Comparison of ENCODE assay signal across 1 cellular context in genomic region chr2:27050281-27050995, GRCh38.
TF ChIP-seq lines count a peak whose summit lies in the region.

No MANE protein-coding gene starts in this region.

TF ChIP-seq in K562, 482 proteins besides CTCF, POLR2A, EP300 and RAD21 (continued from another document and continues in another):
- TF ChIP-seq HMBOX1 (IDR thresholded peaks at IDR 0.05), result no peak
- peak; percentile 4 to 71; a peak in 1 of 4 replicates for TF ChIP-seq RCOR1 (IDR thresholded peaks at IDR 0.05; ENCODE audit: borderline replicate concordance in 1 of 2, low read depth in 2 of 2, low read length in 2 of 2)
- no peak for TF ChIP-seq TGIF2 (CRISPR knock-in tag; IDR thresholded peaks at IDR 0.05)
- TF ChIP-seq SRSF7 (optimal IDR thresholded peaks at IDR 0.05; ENCODE audit: low read depth, low read length), result no peak
- peak; percentile 37; the same call in 1 of the 2 replicates for TF ChIP-seq THRB (CRISPR knock-in tag; conservative IDR thresholded peaks at IDR 0.05)
- TF ChIP-seq SOX6 (IDR thresholded peaks at IDR 0.05), result peak; percentile 40; the same call in 1 of the 2 replicates
- 0 out of 4 replicates have a peak, but pooled peaks of 1 of the 2 experiments have one; percentile 34 for TF ChIP-seq SRF (CRISPR knock-in tag; IDR thresholded peaks at IDR 0.05)
- peak; percentile 87 for TF ChIP-seq HEY1 (CRISPR knock-in tag; IDR thresholded peaks at IDR 0.05; ENCODE audit: borderline replicate concordance)
- peak; percentile 40 to 95; a peak in 3 of 4 replicates for TF ChIP-seq TBL1XR1 (IDR thresholded peaks at IDR 0.05; ENCODE audit: low read length in 2 of 2)
- TF ChIP-seq ZNF384 (IDR thresholded peaks at IDR 0.05; ENCODE audit: low read depth, low read length), result no peak
- TF ChIP-seq, protein P1, sequence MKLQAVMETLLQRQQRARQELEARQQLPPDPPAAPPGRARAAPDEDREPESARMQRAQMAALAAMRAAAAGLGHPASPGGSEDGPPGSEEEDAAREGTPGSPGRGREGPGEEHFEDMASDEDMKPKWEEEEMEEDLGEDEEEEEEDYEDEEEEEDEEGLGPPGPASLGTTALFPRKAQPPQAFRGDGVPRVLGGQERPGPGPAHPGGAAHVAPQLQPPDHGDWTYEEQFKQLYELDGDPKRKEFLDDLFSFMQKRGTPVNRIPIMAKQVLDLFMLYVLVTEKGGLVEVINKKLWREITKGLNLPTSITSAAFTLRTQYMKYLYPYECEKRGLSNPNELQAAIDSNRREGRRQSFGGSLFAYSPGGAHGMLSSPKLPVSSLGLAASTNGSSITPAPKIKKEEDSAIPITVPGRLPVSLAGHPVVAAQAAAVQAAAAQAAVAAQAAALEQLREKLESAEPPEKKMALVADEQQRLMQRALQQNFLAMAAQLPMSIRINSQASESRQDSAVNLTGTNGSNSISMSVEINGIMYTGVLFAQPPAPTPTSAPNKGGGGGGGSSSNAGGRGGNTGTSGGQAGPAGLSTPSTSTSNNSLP (IDR thresholded peaks at IDR 0.05; ENCODE audit: borderline replicate concordance, low read depth, low read length), result peak; percentile 77
- no peak for TF ChIP-seq ZNF584 (CRISPR knock-in tag; IDR thresholded peaks at IDR 0.05; ENCODE audit: low read depth)
- TF ChIP-seq HIVEP1 (CRISPR knock-in tag; IDR thresholded peaks at IDR 0.05), result no peak
- TF ChIP-seq PHB (CRISPR knock-in tag; IDR thresholded peaks at IDR 0.05), result 0 out of 2 replicates have a peak, but pooled peaks have one; percentile 14
- TF ChIP-seq, protein P2, sequence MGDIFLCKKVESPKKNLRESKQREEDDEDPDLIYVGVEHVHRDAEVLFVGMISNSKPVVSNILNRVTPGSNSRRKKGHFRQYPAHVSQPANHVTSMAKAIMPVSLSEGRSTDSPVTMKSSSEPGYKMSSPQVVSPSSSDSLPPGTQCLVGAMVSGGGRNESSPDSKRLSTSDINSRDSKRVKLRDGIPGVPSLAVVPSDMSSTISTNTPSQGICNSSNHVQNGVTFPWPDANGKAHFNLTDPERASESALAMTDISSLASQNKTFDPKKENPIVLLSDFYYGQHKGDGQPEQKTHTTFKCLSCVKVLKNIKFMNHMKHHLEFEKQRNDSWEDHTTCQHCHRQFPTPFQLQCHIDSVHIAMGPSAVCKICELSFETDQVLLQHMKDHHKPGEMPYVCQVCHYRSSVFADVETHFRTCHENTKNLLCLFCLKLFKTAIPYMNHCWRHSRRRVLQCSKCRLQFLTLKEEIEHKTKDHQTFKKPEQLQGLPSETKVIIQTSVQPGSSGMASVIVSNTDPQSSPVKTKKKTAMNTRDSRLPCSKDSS (IDR thresholded peaks at IDR 0.05; ENCODE audit: low read depth, partially characterized antibody), result no peak
- TF ChIP-seq PHF8 (IDR thresholded peaks at IDR 0.05; ENCODE audit: borderline replicate concordance, low read length), result no peak
- no peak for TF ChIP-seq SMAD2 (IDR thresholded peaks at IDR 0.05; ENCODE audit: low read depth, low read length)
- TF ChIP-seq MEF2A (IDR thresholded peaks at IDR 0.05; ENCODE audit: control insufficient read depth, low read depth, low read length), result 0 out of 2 replicates have a peak, but pooled peaks have one; percentile 24
- peak; percentile 16 for TF ChIP-seq FOS (IDR thresholded peaks at IDR 0.05; ENCODE audit: extremely low read depth, insufficient read length)
- TF ChIP-seq E2F3 (CRISPR knock-in tag; IDR thresholded peaks at IDR 0.05), result no peak
- no peak for TF ChIP-seq DDX20 (tag; IDR thresholded peaks at IDR 0.05; ENCODE audit: low read depth)
- no peak for TF ChIP-seq NFIX (CRISPR knock-in tag; IDR thresholded peaks at IDR 0.05; ENCODE audit: low read depth)
- TF ChIP-seq, protein P3, sequence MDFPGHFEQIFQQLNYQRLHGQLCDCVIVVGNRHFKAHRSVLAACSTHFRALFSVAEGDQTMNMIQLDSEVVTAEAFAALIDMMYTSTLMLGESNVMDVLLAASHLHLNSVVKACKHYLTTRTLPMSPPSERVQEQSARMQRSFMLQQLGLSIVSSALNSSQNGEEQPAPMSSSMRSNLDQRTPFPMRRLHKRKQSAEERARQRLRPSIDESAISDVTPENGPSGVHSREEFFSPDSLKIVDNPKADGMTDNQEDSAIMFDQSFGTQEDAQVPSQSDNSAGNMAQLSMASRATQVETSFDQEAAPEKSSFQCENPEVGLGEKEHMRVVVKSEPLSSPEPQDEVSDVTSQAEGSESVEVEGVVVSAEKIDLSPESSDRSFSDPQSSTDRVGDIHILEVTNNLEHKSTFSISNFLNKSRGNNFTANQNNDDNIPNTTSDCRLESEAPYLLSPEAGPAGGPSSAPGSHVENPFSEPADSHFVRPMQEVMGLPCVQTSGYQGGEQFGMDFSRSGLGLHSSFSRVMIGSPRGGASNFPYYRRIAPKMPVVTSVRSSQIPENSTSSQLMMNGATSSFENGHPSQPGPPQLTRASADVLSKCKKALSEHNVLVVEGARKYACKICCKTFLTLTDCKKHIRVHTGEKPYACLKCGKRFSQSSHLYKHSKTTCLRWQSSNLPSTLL (IDR thresholded peaks at IDR 0.05), result peak; percentile 57
- no peak for TF ChIP-seq CCAR2 (IDR thresholded peaks at IDR 0.05; ENCODE audit: low read depth, low read length)
- no peak for TF ChIP-seq ZNF57 (CRISPR knock-in tag; IDR thresholded peaks at IDR 0.05)
- TF ChIP-seq ZNF436 (CRISPR knock-in tag; IDR thresholded peaks at IDR 0.05), result no peak
- TF ChIP-seq THAP7 (CRISPR knock-in tag; IDR thresholded peaks at IDR 0.05), result 0 out of 2 replicates have a peak, but pooled peaks have one; percentile 45
- TF ChIP-seq HNRNPUL1 (IDR thresholded peaks at IDR 0.05; ENCODE audit: low read length), result no peak
- TF ChIP-seq GABPB1 (CRISPR knock-in tag; IDR thresholded peaks at IDR 0.05), result no peak
- TF ChIP-seq MYBL2 (IDR thresholded peaks at IDR 0.05; ENCODE audit: low read depth), result no peak
- no peak for TF ChIP-seq MYBL2 (CRISPR knock-in tag; IDR thresholded peaks at IDR 0.05; ENCODE audit: borderline replicate concordance)
- TF ChIP-seq KAT2B (IDR thresholded peaks at IDR 0.05; ENCODE audit: low read depth, low read length), result no peak
- TF ChIP-seq ATF4 (CRISPR knock-in tag; IDR thresholded peaks at IDR 0.05), result peak; percentile 51; the same call in 1 of the 2 replicates
- TF ChIP-seq TCF3 (CRISPR knock-in tag; IDR thresholded peaks at IDR 0.05), result no peak
- no peak for TF ChIP-seq PCBP1 (IDR thresholded peaks at IDR 0.05; ENCODE audit: low read depth, low read length, poor library complexity, severe bottlenecking)
- TF ChIP-seq ETV5 (CRISPR knock-in tag; IDR thresholded peaks at IDR 0.05; ENCODE audit: low read depth), result no peak
- no peak for TF ChIP-seq SMARCA5 (IDR thresholded peaks at IDR 0.05)
- peak; percentile 18 for TF ChIP-seq TAF1 (IDR thresholded peaks at IDR 0.05; ENCODE audit: control insufficient read depth, extremely low read depth, insufficient read depth, low read length, severe bottlenecking)
- TF ChIP-seq ZNF398 (CRISPR knock-in tag; IDR thresholded peaks at IDR 0.05), result no peak
- no peak for TF ChIP-seq POU5F1 (IDR thresholded peaks at IDR 0.05; ENCODE audit: borderline replicate concordance, low read depth, low read length, partially characterized antibody)
- TF ChIP-seq KDM1A (IDR thresholded peaks at IDR 0.05), result peak in 1 of 2 experiments; percentile 48; a peak in 2 of 4 replicates
- no peak for TF ChIP-seq ID3 (CRISPR knock-in tag; IDR thresholded peaks at IDR 0.05)
- TF ChIP-seq ID3 (tag; IDR thresholded peaks at IDR 0.05), result no peak; the same call in 1 of the 2 replicates
- TF ChIP-seq CREB1 (IDR thresholded peaks at IDR 0.05), result no peak
- TF ChIP-seq CREB1 (CRISPR knock-in tag; IDR thresholded peaks at IDR 0.05), result no peak
- TF ChIP-seq GTF2B (IDR thresholded peaks at IDR 0.05; ENCODE audit: extremely low read depth, insufficient read length), result no peak
- peak; percentile 25; the same call in 1 of the 2 replicates for TF ChIP-seq MAFF (IDR thresholded peaks at IDR 0.05; ENCODE audit: low read length)
- no peak for TF ChIP-seq BMI1 (IDR thresholded peaks at IDR 0.05; ENCODE audit: low read length)
- TF ChIP-seq ZBTB7A (IDR thresholded peaks at IDR 0.05; ENCODE audit: borderline replicate concordance, control insufficient read depth, low read depth, low read length), result no peak
- peak; percentile 40; the same call in 1 of the 2 replicates for TF ChIP-seq NCOR1 (IDR thresholded peaks at IDR 0.05)
- TF ChIP-seq PATZ1 (CRISPR knock-in tag; IDR thresholded peaks at IDR 0.05; ENCODE audit: borderline replicate concordance), result peak; percentile 54; the same call in 1 of the 2 replicates
- TF ChIP-seq ZKSCAN1 (IDR thresholded peaks at IDR 0.05; ENCODE audit: low read depth, low read length), result 0 out of 2 replicates have a peak, but pooled peaks have one; percentile 26
- no peak for TF ChIP-seq HMG20A (CRISPR knock-in tag; conservative IDR thresholded peaks at IDR 0.05)
- no peak for TF ChIP-seq DNMT1 (IDR thresholded peaks at IDR 0.05)
- TF ChIP-seq ZNF445 (CRISPR knock-in tag; IDR thresholded peaks at IDR 0.05; ENCODE audit: low read depth), result no peak
- TF ChIP-seq HOXB6 (CRISPR knock-in tag; IDR thresholded peaks at IDR 0.05; ENCODE audit: borderline replicate concordance), result no peak
